24 cellular contexts compared by ENCODE assay signal in the genomic region with DNA sequence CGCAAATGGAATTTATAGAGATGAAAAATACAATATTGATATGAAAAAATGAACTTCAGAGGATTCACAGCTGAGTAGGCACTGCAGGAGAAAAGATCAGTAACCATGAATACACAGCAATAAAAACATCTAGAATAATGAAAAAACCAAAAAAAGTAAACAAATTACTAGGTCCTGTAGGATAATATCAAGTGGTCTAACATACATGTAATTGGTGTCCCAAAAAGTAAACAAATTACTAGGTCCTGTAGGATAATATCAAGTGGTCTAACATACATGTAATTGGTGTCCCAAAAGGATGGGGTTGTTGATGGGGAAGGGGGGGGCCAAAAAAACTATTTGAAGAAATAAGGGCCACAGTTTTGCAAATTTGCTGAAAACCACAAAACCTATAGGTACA.
"Had no signal": no experiment of that assay in that cellular context is flagged by ENCODE, and none has a peak within 500 bp of the region (broad histone marks: within the 10 kb centered on the region; RNA-seq: fewer than 3 reads in every experiment).

No MANE protein-coding gene starts in this region.

- H3K27me3 ChIP-seq: neural progenitor cell, ovary, right lobe of liver, sigmoid colon, stomach, thyroid gland, transverse colon, upper lobe of right lung, vagina had no signal

- H3K4me3 ChIP-seq: neural progenitor cell, ovary, psoas muscle, right lobe of liver, sigmoid colon, stomach, thoracic aorta, thyroid gland, transverse colon, upper lobe of right lung, vagina had no signal

- H3K4me1 ChIP-seq: neural progenitor cell, parathyroid adenoma, psoas muscle, right lobe of liver, sigmoid colon, thyroid gland, transverse colon, upper lobe of right lung, vagina had no signal

- H2AFZ ChIP-seq: neural progenitor cell, parathyroid adenoma had no signal

- H3K4me2 ChIP-seq: neural progenitor cell had no signal

- H3K36me3 ChIP-seq: ovary, right lobe of liver, thoracic aorta, thyroid gland, transverse colon, upper lobe of right lung had no signal

- H3K27ac ChIP-seq: neural progenitor cell, ovary, parathyroid adenoma, psoas muscle, right lobe of liver, sigmoid colon, stomach, thoracic aorta, thyroid gland, transverse colon, upper lobe of right lung, vagina had no signal

- DNase-seq: natural killer cell; occipital lobe; ovary; posterior cingulate gyrus; psoas muscle; right cardiac atrium; right lobe of liver; sigmoid colon; small intestine; stimulated activated CD4-positive, alpha-beta T cell treated with anti-CD3 and anti-CD28 coated beads, Interleukin-15, amount 100 ng/mL, for 24 hours; stimulated activated CD4-positive, alpha-beta T cell treated with anti-CD3 and anti-CD28 coated beads, Interleukin-2, amount 100 ng/mL, for 24 hours; stimulated activated CD4-positive, alpha-beta T cell treated with anti-CD3 and anti-CD28 coated beads, Interleukin-2, amount 100 ng/mL, for 48 hours; stimulated activated CD4-positive, alpha-beta T cell treated with anti-CD3 and anti-CD28 coated beads, Interleukin-4, amount 100 ng/mL, for 24 hours; stimulated activated naive B cell treated with anti-CD40 and anti-IgM and Interleukin-4, amounts not matched to agents 10 μg/mL and 1 μg/mL and 100 μg/mL, for 72 hours; stimulated activated naive CD4-positive, alpha-beta T cell treated with Interleukin-2 at 50 U/mL for 16 hours; stomach; thyroid gland; transverse colon; upper lobe of right lung had no signal

- H3K9ac ChIP-seq: neural progenitor cell, parathyroid adenoma had no signal

- ATAC-seq: natural killer cell; psoas muscle; right cardiac atrium; right lobe of liver; stimulated activated effector memory CD8-positive, alpha-beta T cell treated with anti-CD3 and anti-CD28 coated beads, Interleukin-12 subunit alpha, Interleukin-12 subunit beta, amount 100 ng/mL, for 72 hours; stimulated activated naive B cell treated with anti-CD40 and anti-IgM and Interleukin-4, amounts not matched to agents 10 μg/mL and 1 μg/mL and 100 μg/mL, for 72 hours; upper lobe of right lung had no signal

- H3K9me3 ChIP-seq: ovary, right lobe of liver, thyroid gland had no signal
